1 cellular context compared by ENCODE assay signal in genomic region chr6:17405181-17405943, GRCh38.
A peak's percentile ranks its signal among the peaks of the same experiment; 100 is the strongest.
TF ChIP-seq lines count a peak whose summit lies in the region.
"Not testable (repeated sequence)": the region's sequence is repeated elsewhere in the genome, so short reads cannot be mapped to it uniquely, and the experiment has no call there.

No MANE protein-coding gene starts in this region.

TF ChIP-seq in HepG2, 621 proteins besides CTCF, POLR2A, EP300 and RAD21:
- not testable (repeated sequence) for TF ChIP-seq FOXP1 (IDR thresholded peaks at IDR 0.05); HNF4G (CRISPR knock-in tag; IDR thresholded peaks at IDR 0.05; ENCODE audit: borderline replicate concordance, low read depth); SOX6 (IDR thresholded peaks at IDR 0.05); SOX13 (IDR thresholded peaks at IDR 0.05)
- TF ChIP-seq FOXP1 (CRISPR knock-in tag; IDR thresholded peaks at IDR 0.05) (0 out of 2 replicates have a peak, but pooled peaks have one; percentile 26), KAT8 (CRISPR knock-in tag; IDR thresholded peaks at IDR 0.05) (peak; percentile 20; the same call in 1 of the 2 replicates), ZNF770 (CRISPR knock-in tag; IDR thresholded peaks at IDR 0.05) (peak; percentile 68; the same call in 1 of the 2 replicates), HNF4G (IDR thresholded peaks at IDR 0.05; ENCODE audit: borderline replicate concordance, low read depth, low read length) (peak; percentile 54; the same call in 1 of the 2 replicates), TEAD3 (CRISPR knock-in tag; optimal IDR thresholded peaks at IDR 0.05; ENCODE audit: borderline replicate concordance) (peak; percentile 78), CHD4 (IDR thresholded peaks at IDR 0.05; ENCODE audit: borderline replicate concordance, low read length) (0 out of 2 replicates have a peak, but pooled peaks have one; percentile 49), PAXIP1 (CRISPR knock-in tag; conservative IDR thresholded peaks at IDR 0.05) (peak; percentile 68; the same call in 1 of the 2 replicates), HOXA3 (CRISPR knock-in tag; IDR thresholded peaks at IDR 0.05) (peak; percentile 18; the same call in 1 of the 2 replicates), ARID4A (CRISPR knock-in tag; IDR thresholded peaks at IDR 0.05; ENCODE audit: borderline replicate concordance) (peak; percentile 13; the same call in 1 of the 2 replicates), GATAD2A (CRISPR knock-in tag; IDR thresholded peaks at IDR 0.05) (peak; percentile 39; the same call in 1 of the 2 replicates), HNF4A (CRISPR knock-in tag; IDR thresholded peaks at IDR 0.05) (peak; percentile 53; the same call in 1 of the 2 replicates), ZNF121 (CRISPR knock-in tag; IDR thresholded peaks at IDR 0.05) (peak; percentile 78), NR2F1 (CRISPR knock-in tag; IDR thresholded peaks at IDR 0.05) (peak in 1 of 2 experiments; percentile 62; a peak in 2 of 4 replicates), SOX6 (CRISPR knock-in tag; IDR thresholded peaks at IDR 0.05) (peak; percentile 56), PPARG (CRISPR knock-in tag; conservative IDR thresholded peaks at IDR 0.05) (peak; percentile 55; the same call in 1 of the 2 replicates), SOX5 (CRISPR knock-in tag; IDR thresholded peaks at IDR 0.05; ENCODE audit: borderline replicate concordance) (peak; percentile 44; the same call in 1 of the 2 replicates), ZMYM4 (CRISPR knock-in tag; IDR thresholded peaks at IDR 0.05) (peak; percentile 37; the same call in 1 of the 2 replicates), NCOR1 (IDR thresholded peaks at IDR 0.05; ENCODE audit: borderline replicate concordance, low read length) (peak; percentile 73), ARID5B (CRISPR knock-in tag; IDR thresholded peaks at IDR 0.05) (peak; percentile 20; the same call in 1 of the 2 replicates), ISL2 (CRISPR knock-in tag; IDR thresholded peaks at IDR 0.05) (0 out of 2 replicates have a peak, but pooled peaks have one; percentile 28), CEBPG (CRISPR knock-in tag; IDR thresholded peaks at IDR 0.05) (peak; percentile 57), NR2F6 (IDR thresholded peaks at IDR 0.05) (peak; percentile 13; the same call in 1 of the 2 replicates), NR2F6 (CRISPR knock-in tag; IDR thresholded peaks at IDR 0.05) (0 out of 2 replicates have a peak, but pooled peaks have one; percentile 14), SOX13 (CRISPR knock-in tag; conservative IDR thresholded peaks at IDR 0.05 in 1 of 2, IDR thresholded peaks at IDR 0.05 in 1 of 2) (peak in 1 of 2 experiments; percentile 42; a peak in 1 of 4 replicates), RCOR2 (CRISPR knock-in tag; IDR thresholded peaks at IDR 0.05) (0 out of 2 replicates have a peak, but pooled peaks have one; percentile 24), ZBTB43 (CRISPR knock-in tag; conservative IDR thresholded peaks at IDR 0.05) (0 out of 2 replicates have a peak, but pooled peaks have one; percentile 11), ZMYM3 (CRISPR knock-in tag; IDR thresholded peaks at IDR 0.05) (peak; percentile 43; the same call in 1 of the 2 replicates), SALL1 (CRISPR knock-in tag; IDR thresholded peaks at IDR 0.05) (peak; percentile 29), DPF2 (CRISPR knock-in tag; IDR thresholded peaks at IDR 0.05; ENCODE audit: borderline replicate concordance, low read depth) (peak; percentile 59; the same call in 1 of the 2 replicates), ZNF564 (CRISPR knock-in tag; IDR thresholded peaks at IDR 0.05) (0 out of 2 replicates have a peak, but pooled peaks have one; percentile 59), IRF2 (CRISPR knock-in tag; IDR thresholded peaks at IDR 0.05) (0 out of 2 replicates have a peak, but pooled peaks have one; percentile 39), LCORL (IDR thresholded peaks at IDR 0.05) (0 out of 2 replicates have a peak, but pooled peaks have one; percentile 20), LCORL (CRISPR knock-in tag; IDR thresholded peaks at IDR 0.05) (peak; percentile 79)
